Comparison of ENCODE assay signal across 11 cellular contexts in the genomic region with DNA sequence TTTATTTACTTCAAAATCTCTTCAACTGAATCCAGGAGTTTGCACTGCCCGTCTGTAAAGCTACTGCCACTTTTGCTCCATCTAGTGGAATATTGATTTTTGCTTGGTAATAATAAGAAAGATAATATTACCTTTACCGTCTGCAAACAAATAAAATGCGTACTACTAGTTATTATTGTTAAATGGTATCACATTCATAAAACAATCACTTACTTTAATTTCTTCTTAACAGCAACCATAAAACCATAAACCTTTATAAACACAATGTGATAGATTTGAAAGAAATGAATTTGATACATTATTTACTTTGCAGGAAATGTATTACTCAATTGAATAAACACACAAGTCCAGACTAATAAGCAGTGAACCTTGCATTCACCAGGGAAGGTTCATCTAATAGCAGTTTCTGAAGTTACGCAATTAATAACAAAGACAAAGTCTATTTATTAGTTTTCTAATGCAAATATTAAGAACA. TPM values are rescaled to one million over a fixed set of nuclear protein-coding genes. Genes with fewer than 3 reads are reported as not detected.
A peak's percentile ranks its signal among the peaks of the same experiment; 100 is the strongest.
DNase-seq lines count a peak whose midpoint lies in the region; ATAC-seq, FAIRE-seq and TF ChIP-seq lines count a peak whose summit lies in the region.
"Had no signal": no experiment of that assay in that cellular context is flagged by ENCODE, and none has a peak within 500 bp of the region (broad histone marks: within the 10 kb centered on the region; RNA-seq: fewer than 3 reads in every experiment).

No MANE protein-coding gene starts in this region.

- peak overlapping the region; percentile 52 for H3K27ac Mint-ChIP-seq in osteocyte (ENCODE audit: unreplicated experiment)
- H3K27ac Mint-ChIP-seq: naive B cell had no signal

- peak; percentile 10 for DNase-seq in GM04504 (ENCODE audit: low read depth)
- DNase-seq in NCI-H2196 (lab: John Stamatoyannopoulos, UW; ENCODE audit: unreplicated experiment) = peak; percentile 54
- peak; percentile 73 for DNase-seq in endothelial cell of umbilical vein (ENCODE audit: low read depth, low spot score)
- no peak for DNase-seq in osteocyte (ENCODE audit: extremely low spot score, unreplicated experiment)
- no peak for DNase-seq in stimulated activated naive CD4-positive, alpha-beta T cell (lab: John Stamatoyannopoulos, UW)
- DNase-seq: activated CD8-positive, alpha-beta memory T cell treated with anti-CD3 and anti-CD28 coated beads for 24 hours; naive B cell; transverse colon had no signal

- CTCF ChIA-PET in endothelial cell of umbilical vein (lab: Charles Lee) = interaction anchor here (1.0 to 3.5 kb wide), 8 partner anchors 20 to 838 kb away, joined by 3 to 27 read pairs (median 4); no protein-coding TSS in a partner anchor

- peak overlapping the region; percentile 27 for H3K27ac ChIP-seq in endothelial cell of umbilical vein (ENCODE audit: insufficient read depth, low read depth, low read length)
- H3K27ac ChIP-seq: transverse colon had no signal

- ATAC-seq in HG03039 (IDR thresholded peaks at IDR 0.05; ENCODE audit: unreplicated experiment) (no peak), GM18867 (IDR thresholded peaks at IDR 0.05; ENCODE audit: unreplicated experiment) (no peak)

- peak overlapping the region in 2 of 3 experiments; percentile 12 to 32 for H3K4me3 ChIP-seq in endothelial cell of umbilical vein (replicated peaks in 1 of 3; ENCODE audit: insufficient read depth in 1 of 3, low read depth in 1 of 3, low read length in 3 of 3)
- H3K4me3 ChIP-seq: transverse colon had no signal

- H3K36me3 ChIP-seq in endothelial cell of umbilical vein (ENCODE audit: control insufficient read depth in 2 of 2, extremely low read depth in 1 of 2, insufficient read depth in 2 of 2, low read length in 2 of 2) = no peaks in the 10 kb centered on the region
- H3K36me3 ChIP-seq: transverse colon had no signal

- no peaks in the 10 kb centered on the region for H4K20me1 ChIP-seq in endothelial cell of umbilical vein (replicated peaks; ENCODE audit: control insufficient read depth, extremely low read depth, insufficient read depth, low read length)

- no peaks in the 10 kb centered on the region for H3K36me3 Mint-ChIP-seq in osteocyte (ENCODE audit: unreplicated experiment)
- H3K36me3 Mint-ChIP-seq: naive B cell had no signal

- peaks cover 54% of the 10 kb centered on the region for H3K4me1 Mint-ChIP-seq in osteocyte (ENCODE audit: unreplicated experiment)
- H3K4me1 Mint-ChIP-seq: naive B cell had no signal

- intact Hi-C loops in endothelial cell of umbilical vein (cut with micrococcal nuclease) = loop anchor here (1.0 to 5.0 kb wide), 6 partner anchors 47 to 517 kb away; a partner anchor contains a TSS

- no peak for TF ChIP-seq POLR2A in endothelial cell of umbilical vein (IDR thresholded peaks at IDR 0.05; ENCODE audit: low read depth, low read length)

- no peaks in the 10 kb centered on the region for H3K27me3 ChIP-seq in endothelial cell of umbilical vein (ENCODE audit: control insufficient read depth in 2 of 2, insufficient read depth in 2 of 2, low read length in 2 of 2)
- H3K27me3 ChIP-seq: transverse colon had no signal

- H3K4me3 Mint-ChIP-seq in osteocyte (ENCODE audit: unreplicated experiment) = no peak overlapping the region
- H3K4me3 Mint-ChIP-seq: naive B cell had no signal

- TF ChIP-seq CTCF in endothelial cell of umbilical vein (IDR thresholded peaks at IDR 0.05; ENCODE audit: extremely low read depth in 1 of 2, insufficient read depth in 1 of 2, low read depth in 1 of 2, low read length in 2 of 2) = peak in 1 of 2 donors; percentile 6
- TF ChIP-seq CTCF in osteocyte (IDR thresholded peaks at IDR 0.05) = peak; percentile 64

- no peaks in the 10 kb centered on the region for H3K9me3 ChIP-seq in endothelial cell of umbilical vein (replicated peaks; ENCODE audit: control insufficient read depth, insufficient read depth, low read length)
- H3K9me3 ChIP-seq: transverse colon had no signal

- H3K9me1 ChIP-seq in endothelial cell of umbilical vein (replicated peaks; ENCODE audit: control insufficient read depth, extremely low read depth, insufficient read depth, low read length) = no peaks in the 10 kb centered on the region

- dilution Hi-C loops in endothelial cell of umbilical vein (cut with MboI; ENCODE audit: extremely low pct_ligation_motif_present, low sequenced_read_pairs) = loop anchor here (25.0 kb wide), 1 partner anchor 157 kb away; no protein-coding TSS in a partner anchor

- no peaks in the 10 kb centered on the region for H3K27me3 Mint-ChIP-seq in osteocyte (ENCODE audit: unreplicated experiment)
- H3K27me3 Mint-ChIP-seq: naive B cell had no signal

- H2AFZ ChIP-seq in endothelial cell of umbilical vein (ENCODE audit: low read depth, low read length) = no peak overlapping the region

- no peaks in the 10 kb centered on the region for H3K9me3 Mint-ChIP-seq in osteocyte (ENCODE audit: unreplicated experiment)

- H3K79me2 ChIP-seq in endothelial cell of umbilical vein (ENCODE audit: control insufficient read depth, insufficient read depth, low read length) = no peaks in the 10 kb centered on the region

- H3K9ac ChIP-seq in endothelial cell of umbilical vein (replicated peaks; ENCODE audit: extremely low read depth, insufficient read depth, low read length) = peak overlapping the region; percentile 33

- peaks cover 36% of the 10 kb centered on the region for H3K4me1 ChIP-seq in endothelial cell of umbilical vein (ENCODE audit: control insufficient read depth, extremely low read depth, insufficient read depth, low read length)

- peak overlapping the region; percentile 93 for H3K4me2 ChIP-seq in endothelial cell of umbilical vein (ENCODE audit: insufficient read depth, low read length)

- POLR2A ChIA-PET in endothelial cell of umbilical vein (lab: Charles Lee) = no interaction called here

- BruUV-seq in endothelial cell of umbilical vein (replicated peaks; lab: Mats Ljungman, UMichigan) = no TSS peak

- FAIRE-seq in endothelial cell of umbilical vein (lab: Jason Lieb, UNC) = no peak
- FAIRE-seq: astrocyte had no signal

TF ChIP-seq in endothelial cell of umbilical vein, 7 proteins besides CTCF, POLR2A, EP300 and RAD21:
- TF ChIP-seq JUN (IDR thresholded peaks at IDR 0.05; ENCODE audit: borderline replicate concordance, insufficient read depth, insufficient read length, low read depth) (no peak), EZH2 (IDR thresholded peaks at IDR 0.05; ENCODE audit: borderline replicate concordance, low read depth, low read length, severe bottlenecking) (no peak), FOS (IDR thresholded peaks at IDR 0.05; ENCODE audit: borderline replicate concordance, insufficient read depth, low read length) (no peak), GATA2 (IDR thresholded peaks at IDR 0.05; ENCODE audit: insufficient read depth, insufficient read length, low read depth, low read length) (no peak)
- TF ChIP-seq, protein P1, sequence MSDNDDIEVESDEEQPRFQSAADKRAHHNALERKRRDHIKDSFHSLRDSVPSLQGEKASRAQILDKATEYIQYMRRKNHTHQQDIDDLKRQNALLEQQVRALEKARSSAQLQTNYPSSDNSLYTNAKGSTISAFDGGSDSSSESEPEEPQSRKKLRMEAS (IDR thresholded peaks at IDR 0.05; ENCODE audit: insufficient read depth, insufficient read length) = no peak

RNA-seq across cellular contexts. Expression of a gene that starts 6.4 kb away (rescaled TPM):
- total RNA-seq in endothelial cell of umbilical vein (0.40 and 1.2 TPM in 2 replicates), osteocyte (0.99 and 1.7 TPM in 2 replicates)
- 0.14 and 0.23 TPM in 2 replicates for polyA plus RNA-seq in endothelial cell of umbilical vein
- polyA plus RNA-seq in endothelial cell of umbilical vein (2011; cell fraction: cytosol; rRNA removed) = 0.14 and 0.17 TPM in 2 replicates
- polyA plus RNA-seq in endothelial cell of umbilical vein (2011; cell fraction: nucleus; rRNA removed) = 0.24 and 0.35 TPM in 2 replicates
- 1.8 and 2.8 TPM in 2 replicates for polyA plus RNA-seq in endothelial cell of umbilical vein (2012)
- 0.62 and 0.85 TPM in 2 replicates for polyA minus RNA-seq in endothelial cell of umbilical vein
- polyA minus RNA-seq in endothelial cell of umbilical vein (2011; cell fraction: cytosol; rRNA and poly(A)+ RNA removed) = not detected
- polyA minus RNA-seq in endothelial cell of umbilical vein (2011; cell fraction: nucleus; rRNA and poly(A)+ RNA removed) = 1.9 and 4.1 TPM in 2 replicates

Comparison
In these comparisons a context has a peak if more than half of its experiments do, and no peak if none do; other contexts are left out.
1. DNase-seq: peak in GM04504 (single experiment), NCI-H2196 (single experiment) and endothelial cell of umbilical vein (single experiment); none in osteocyte (single experiment) and stimulated activated naive CD4-positive, alpha-beta T cell (0 of 6).